7 cellular contexts compared by ENCODE assay signal in genomic region chr19:45187421-45188100, GRCh38. TPM values are rescaled to one million over a fixed set of nuclear protein-coding genes. Genes with fewer than 3 reads are reported as not detected.
DNase-seq lines count a peak whose midpoint lies in the region; ATAC-seq and TF ChIP-seq lines count a peak whose summit lies in the region.
"Had no signal": no experiment of that assay in that cellular context is flagged by ENCODE, and none has a peak within 500 bp of the region (broad histone marks: within the 10 kb centered on the region; RNA-seq: fewer than 3 reads in every experiment).

No MANE protein-coding gene starts in this region.

- peak; percentile 73 for DNase-seq in D341Med (ENCODE audit: low spot score)
- DNase-seq in NCI-H1048 (lab: John Stamatoyannopoulos, UW): peak; percentile 33
- DNase-seq in choroid plexus epithelial cell (ENCODE audit: low read depth): peak; percentile 19
- no peak for DNase-seq in spleen
- DNase-seq in NCI-H524 treated with DMSO at 0.1 percent for 48 hours (lab: John Stamatoyannopoulos, UW): no peak

- 37 to 54% (median 42%) methylated on average over 8 to 12 of the region's 12 CpGs for WGBS in spleen, 5 donors

- no peak for TF ChIP-seq POLR2A in spleen (IDR thresholded peaks at IDR 0.05)

- peaks cover 0 to 10% (median 0%) of the 10 kb centered on the region in 8 donors for H3K9me3 ChIP-seq in spleen

- no peaks in the 10 kb centered on the region for H3K27me3 ChIP-seq in spleen (replicated peaks in 1 of 7)

- ATAC-seq in HG02981 (IDR thresholded peaks at IDR 0.05; ENCODE audit: unreplicated experiment): no peak

- peaks cover 0 to 8% (median 2%) of the 10 kb centered on the region in 6 donors for H3K36me3 ChIP-seq in spleen

- peak overlapping the region in 2 of 8 donors; percentile 4 to 23 for H3K27ac ChIP-seq in spleen

- peaks cover 0 to 39% (median 23%) of the 10 kb centered on the region in 6 donors for H3K4me1 ChIP-seq in spleen

- TF ChIP-seq CTCF in choroid plexus epithelial cell (conservative IDR thresholded peaks at IDR 0.05; ENCODE audit: low read depth, low read length) (peak; percentile 63), spleen (IDR thresholded peaks at IDR 0.05 in 8 of 11, conservative IDR thresholded peaks at IDR 0.05 in 3 of 11) (peak; percentile 28 to 76 (median 57))

- intact Hi-C loops in spleen (cut with DNase I; ENCODE audit: low total_unique reads): no loop called here

- H3K4me3 ChIP-seq in choroid plexus epithelial cell (ENCODE audit: low read depth, low read length): no peak overlapping the region
- H3K4me3 ChIP-seq in spleen: no peak overlapping the region

RNA-seq across cellular contexts. Expression of gene BLOC1S3, which starts 9.0 kb away (rescaled TPM):
- 10 to 100 TPM; 14.7 to 31.7 (median 17.9) TPM for total RNA-seq in spleen
- 1 to 10 TPM; 5.0 to 7.4 (median 7.4) TPM for polyA plus RNA-seq in spleen

RNA-seq across cellular contexts. Expression of gene TRAPPC6A, which starts 9.5 kb away (rescaled TPM):
- 10 to 100 TPM; 25.9 to 46.6 (median 36.3) TPM for total RNA-seq in spleen
- 100 to 1,000 TPM in 2 of 3 donors, 10 to 100 TPM in 1; 66.4 to 109 (median 105) TPM for polyA plus RNA-seq in spleen

RNA-seq across cellular contexts. Expression of gene NKPD1, which starts 26.8 kb away (rescaled TPM):
- under 1 TPM in 6 of 7 donors, not detected in 1; 0.20 to 0.77 (median 0.23) TPM for total RNA-seq in spleen
- under 1 TPM; 0.17 to 0.21 (median 0.19) TPM for polyA plus RNA-seq in spleen

RNA-seq across cellular contexts. Expression of gene EXOC3L2, which starts 57.6 kb away (rescaled TPM):
- total RNA-seq in spleen: 10 to 100 TPM in 6 of 7 donors, 1 to 10 TPM in 1; 8.7 to 22.7 (median 16.4) TPM
- polyA plus RNA-seq in spleen: 1 to 10 TPM; 1.9 to 9.0 (median 2.5) TPM
- total RNA-seq: NCI-H460 had no signal

Comparison
In these comparisons a context has a peak if more than half of its experiments do, and no peak if none do; other contexts are left out.
1. DNase-seq: peak in D341Med (single experiment), NCI-H1048 (single experiment) and choroid plexus epithelial cell (single experiment); none in spleen (single experiment) and NCI-H524 treated with DMSO at 0.1 percent for 48 hours (single experiment).